27 cellular contexts compared by ENCODE assay signal in the genomic region with DNA sequence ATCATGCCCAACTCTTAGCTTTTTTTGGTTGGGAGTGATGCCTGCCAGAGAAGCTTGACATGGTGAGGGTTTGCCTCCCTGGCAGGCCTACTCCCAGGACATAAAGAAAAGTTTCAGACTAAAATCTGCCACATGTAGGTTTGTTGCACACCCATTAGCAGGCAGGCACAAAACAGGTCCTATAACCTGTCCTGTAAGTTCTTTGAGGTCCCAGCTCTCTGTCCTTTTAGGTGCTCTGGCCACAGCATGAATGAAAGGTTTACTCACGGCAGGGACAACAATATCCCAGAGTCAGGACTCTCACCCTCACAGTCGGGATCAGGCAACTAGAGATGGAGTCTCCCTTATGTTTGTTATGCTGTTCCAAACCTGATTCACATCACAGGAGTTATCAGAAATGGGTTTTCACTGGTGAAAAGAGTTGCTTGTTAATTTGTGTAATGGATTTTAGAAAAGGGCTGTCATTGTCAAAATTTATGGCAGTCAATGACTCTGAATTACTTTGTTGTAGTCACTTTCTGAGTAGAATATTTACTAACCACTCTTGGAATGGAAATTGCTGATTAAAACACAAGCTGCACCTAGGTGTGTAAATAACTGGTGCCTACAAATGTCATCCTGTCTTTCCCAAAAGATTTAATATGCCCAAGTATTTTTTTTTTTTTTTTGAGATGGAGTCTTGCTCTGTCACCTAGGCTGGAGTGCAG.
"Had no signal": no experiment of that assay in that cellular context is flagged by ENCODE, and none has a peak within 500 bp of the region (broad histone marks: within the 10 kb centered on the region; RNA-seq: fewer than 3 reads in every experiment).

No MANE protein-coding gene starts in this region.

- H3K4me3 ChIP-seq: ascending aorta, esophagus muscularis mucosa, heart right ventricle, left ventricle myocardium inferior, lung, ovary, prostate gland, smooth muscle cell, testis, uterus had no signal

- H3K27me3 ChIP-seq: ascending aorta, esophagus muscularis mucosa, heart right ventricle, ovary, testis, uterus had no signal

- H3K27me3 Mint-ChIP-seq: activated naive CD8-positive, alpha-beta T cell treated with anti-CD3 and anti-CD28 coated beads for 36 hours had no signal

- H3K4me3 Mint-ChIP-seq: activated naive CD4-positive, alpha-beta T cell treated with anti-CD3 and anti-CD28 coated beads for 36 hours; activated naive CD8-positive, alpha-beta T cell treated with anti-CD3 and anti-CD28 coated beads for 36 hours; nephron progenitor cell; T-helper 2 cell treated with Interferon-gamma antibody and Interleukin-4, amounts not matched to agents 5 μg/mL and 100 μg/mL, for 36 hours had no signal

- FAIRE-seq: endothelial cell of umbilical vein had no signal

- ATAC-seq: heart right ventricle had no signal

- H3K9me3 Mint-ChIP-seq: activated naive CD4-positive, alpha-beta T cell treated with anti-CD3 and anti-CD28 coated beads for 36 hours; activated naive CD8-positive, alpha-beta T cell treated with anti-CD3 and anti-CD28 coated beads for 36 hours; brain; nephron progenitor cell; T-helper 2 cell treated with Interferon-gamma antibody and Interleukin-4, amounts not matched to agents 5 μg/mL and 100 μg/mL, for 36 hours had no signal

- DNase-seq: activated CD4-positive, alpha-beta T cell treated with anti-CD3 and anti-CD28 coated beads for 48 hours; activated CD4-positive, alpha-beta T cell treated with anti-CD3 and anti-CD28 coated beads, Interleukin-2, amount 50 U/mL, for 48 hours; activated CD8-positive, alpha-beta memory T cell treated with anti-CD3 and anti-CD28 coated beads for 24 hours; activated effector memory CD4-positive, alpha-beta T cell treated with Interleukin-2 at 50 U/mL for 16 hours; activated naive CD4-positive, alpha-beta T cell treated with anti-CD3 and anti-CD28 coated beads for 36 hours; activated naive CD8-positive, alpha-beta T cell treated with anti-CD3 and anti-CD28 coated beads for 36 hours; cortex of kidney; foreskin melanocyte; heart right ventricle; left ventricle myocardium inferior; mesendoderm; nephron progenitor cell; ovary; stimulated activated CD4-positive, alpha-beta T cell treated with anti-CD3 and anti-CD28 coated beads, Interleukin-2, amount 100 ng/mL, for 24 hours; stimulated activated naive CD4-positive, alpha-beta T cell treated with Interleukin-2 at 50 U/mL for 16 hours; T-helper 1 cell; testis; trophoblast cell; uterus had no signal

- H3K4me1 ChIP-seq: prostate gland, testis, uterus had no signal

- H3K9me3 ChIP-seq: ascending aorta, esophagus muscularis mucosa, heart right ventricle, left ventricle myocardium inferior, ovary, prostate gland, testis, uterus had no signal

- H3K36me3 Mint-ChIP-seq: brain had no signal

- H3K36me3 ChIP-seq: ascending aorta, esophagus muscularis mucosa, heart right ventricle, left ventricle myocardium inferior, ovary, prostate gland, uterus had no signal

- H3K27ac Mint-ChIP-seq: activated naive CD4-positive, alpha-beta T cell treated with anti-CD3 and anti-CD28 coated beads for 36 hours; activated naive CD8-positive, alpha-beta T cell treated with anti-CD3 and anti-CD28 coated beads for 36 hours; brain; nephron progenitor cell; T-helper 2 cell treated with Interferon-gamma antibody and Interleukin-4, amounts not matched to agents 5 μg/mL and 100 μg/mL, for 36 hours had no signal

- H3K4me2 ChIP-seq: smooth muscle cell had no signal

- H3K27ac ChIP-seq: ascending aorta, esophagus muscularis mucosa, heart right ventricle, left ventricle myocardium inferior, ovary, prostate gland, testis, uterus had no signal
